7 cellular contexts compared by ENCODE assay signal in genomic region chr3:22381564-22381963, GRCh38.
A peak's percentile ranks its signal among the peaks of the same experiment; 100 is the strongest.
DNase-seq lines count a peak whose midpoint lies in the region; ATAC-seq and TF ChIP-seq lines count a peak whose summit lies in the region.
"Not testable (repeated sequence)": the region's sequence is repeated elsewhere in the genome, so short reads cannot be mapped to it uniquely, and the experiment has no call there.

No MANE protein-coding gene starts in this region.

- ATAC-seq in activated naive CD8-positive, alpha-beta T cell treated with anti-CD3 and anti-CD28 coated beads, Interleukin-2, amount 50 U/mL, for 24 hours; Right ventricle myocardium superior (ENCODE audit: poor library complexity): not testable (repeated sequence)

- not testable (repeated sequence) for H3K9me3 Mint-ChIP-seq in IgD-negative memory B cell; activated naive CD8-positive, alpha-beta T cell treated with anti-CD3 and anti-CD28 coated beads, Interleukin-2, amount 50 U/mL, for 24 hours; nephron

- not testable (repeated sequence) for H3K27me3 Mint-ChIP-seq in IgD-negative memory B cell; activated naive CD8-positive, alpha-beta T cell treated with anti-CD3 and anti-CD28 coated beads, Interleukin-2, amount 50 U/mL, for 24 hours
- peaks cover 39% of the 10 kb centered on the region for H3K27me3 Mint-ChIP-seq in nephron (ENCODE audit: low read depth)

- TF ChIP-seq CTCF in nephron (IDR thresholded peaks at IDR 0.05; ENCODE audit: unreplicated experiment in 3 of 3): not testable (repeated sequence)

- not testable (repeated sequence) for H3K4me1 Mint-ChIP-seq in IgD-negative memory B cell; activated naive CD8-positive, alpha-beta T cell treated with anti-CD3 and anti-CD28 coated beads, Interleukin-2, amount 50 U/mL, for 24 hours; nephron

- DNase-seq in T-helper 2 cell (peak in 3 of 5 experiments; percentile 4 to 31 (median 21)), activated T-cell treated with anti-CD3 and anti-CD28 coated beads for 1 hour (ENCODE audit: low read depth) (peak; percentile 3), Right ventricle myocardium superior (peak; percentile 39)
- peak; percentile 15 for DNase-seq in activated naive CD8-positive, alpha-beta T cell treated with anti-CD3 and anti-CD28 coated beads, Interleukin-2, amount 50 U/mL, for 24 hours
- DNase-seq in stimulated activated CD4-positive, alpha-beta T cell treated with anti-CD3 and anti-CD28 coated beads, Interleukin-4, amount 100 ng/mL, for 24 hours: peak; percentile 23

- H3K4me3 Mint-ChIP-seq in IgD-negative memory B cell: peak overlapping the region in 3 of 4 donors; percentile 55 to 77 (median 56)
- peak overlapping the region; percentile 58 for H3K4me3 Mint-ChIP-seq in activated naive CD8-positive, alpha-beta T cell treated with anti-CD3 and anti-CD28 coated beads, Interleukin-2, amount 50 U/mL, for 24 hours
- H3K4me3 Mint-ChIP-seq in nephron: peak overlapping the region; percentile 24 to 71 (median 51)

- not testable (repeated sequence) for H3K36me3 Mint-ChIP-seq in IgD-negative memory B cell; activated naive CD8-positive, alpha-beta T cell treated with anti-CD3 and anti-CD28 coated beads, Interleukin-2, amount 50 U/mL, for 24 hours (ENCODE audit: low read depth); nephron (ENCODE audit: low read depth)

- intact Hi-C loops in Right ventricle myocardium superior (cut with DNase I): not testable (repeated sequence)

- H3K27ac Mint-ChIP-seq in IgD-negative memory B cell; activated naive CD8-positive, alpha-beta T cell treated with anti-CD3 and anti-CD28 coated beads, Interleukin-2, amount 50 U/mL, for 24 hours; nephron: not testable (repeated sequence)
